33 cellular contexts compared by ENCODE assay signal in the genomic region with DNA sequence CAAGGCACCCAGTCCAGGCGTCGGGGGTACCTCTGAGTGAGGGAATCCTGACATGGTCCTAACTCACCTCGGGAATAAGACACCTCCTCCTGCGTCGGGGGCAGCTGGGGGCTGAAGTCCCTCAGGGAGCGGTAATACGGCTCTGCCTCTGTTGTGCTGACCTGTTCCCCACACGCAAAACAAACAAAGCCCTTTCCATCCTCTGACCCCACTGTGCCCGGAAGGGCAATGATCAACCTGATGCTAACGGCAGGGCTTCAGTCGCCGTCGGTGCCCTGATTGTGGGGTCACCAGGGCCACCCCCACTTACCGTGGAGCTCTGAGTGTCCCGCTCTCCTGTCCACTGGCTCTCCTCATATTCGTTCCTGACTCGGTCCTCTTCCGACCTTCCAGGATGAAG. TPM values are rescaled to one million over a fixed set of nuclear protein-coding genes. Genes with fewer than 3 reads are reported as not detected.
"Had no signal": no experiment of that assay in that cellular context is flagged by ENCODE, and none has a peak within 500 bp of the region (broad histone marks: within the 10 kb centered on the region; RNA-seq: fewer than 3 reads in every experiment).

No MANE protein-coding gene starts in this region.

- H3K4me1 ChIP-seq: stomach, suprapubic skin, testis, thyroid gland, tibial artery, tibial nerve, transverse colon, upper lobe of left lung, upper lobe of right lung, uterus, vagina had no signal

- H3K27me3 ChIP-seq: testis, thyroid gland, upper lobe of left lung, uterus, vagina had no signal

- H3K4me1 Mint-ChIP-seq: stimulated activated effector memory CD8-positive, alpha-beta T cell treated with anti-CD3 and anti-CD28 coated beads, Interleukin-12 subunit alpha, Interleukin-12 subunit beta, amount 100 ng/mL, for 72 hours; stimulated activated memory B cell treated with anti-CD40 and anti-IgM and Interleukin-4, amounts not matched to agents 10 μg/mL and 1 μg/mL and 100 μg/mL, for 72 hours; stimulated activated naive B cell treated with anti-CD40 and anti-IgM and Interleukin-4, amounts not matched to agents 10 μg/mL and 1 μg/mL and 100 μg/mL, for 72 hours; stimulated activated naive CD8-positive, alpha-beta T cell treated with anti-CD3 and anti-CD28 coated beads, Interleukin-15, amount 100 ng/mL, for 72 hours had no signal

- H3K27ac Mint-ChIP-seq: stimulated activated effector memory CD8-positive, alpha-beta T cell treated with anti-CD3 and anti-CD28 coated beads, Interleukin-12 subunit alpha, Interleukin-12 subunit beta, amount 100 ng/mL, for 72 hours; stimulated activated memory B cell treated with anti-CD40 and anti-IgM and Interleukin-4, amounts not matched to agents 10 μg/mL and 1 μg/mL and 100 μg/mL, for 72 hours; stimulated activated naive B cell treated with anti-CD40 and anti-IgM and Interleukin-4, amounts not matched to agents 10 μg/mL and 1 μg/mL and 100 μg/mL, for 72 hours; stimulated activated naive CD8-positive, alpha-beta T cell treated with anti-CD3 and anti-CD28 coated beads, Interleukin-15, amount 100 ng/mL, for 72 hours; stimulated activated naive CD8-positive, alpha-beta T cell treated with anti-CD3 and anti-CD28 coated beads, Interleukin-15, Interleukin-2, amounts not matched to agents 100 ng/mL and 50 ng/mL, for 24 hours; type B pancreatic cell had no signal

- H3K4me3 ChIP-seq: stomach, suprapubic skin, testis, thoracic aorta, thyroid gland, tibial artery, tibial nerve, transverse colon, upper lobe of left lung, upper lobe of right lung, uterus, vagina had no signal

- H3K36me3 Mint-ChIP-seq: stimulated activated effector memory CD8-positive, alpha-beta T cell treated with anti-CD3 and anti-CD28 coated beads, Interleukin-12 subunit alpha, Interleukin-12 subunit beta, amount 100 ng/mL, for 72 hours; stimulated activated memory B cell treated with anti-CD40 and anti-IgM and Interleukin-4, amounts not matched to agents 10 μg/mL and 1 μg/mL and 100 μg/mL, for 72 hours; stimulated activated naive B cell treated with anti-CD40 and anti-IgM and Interleukin-4, amounts not matched to agents 10 μg/mL and 1 μg/mL and 100 μg/mL, for 72 hours; type B pancreatic cell had no signal

- H3K36me3 ChIP-seq: stomach, suprapubic skin, thoracic aorta, thyroid gland, tibial artery, tibial nerve, transverse colon, upper lobe of left lung, upper lobe of right lung, uterus, vagina had no signal

- FAIRE-seq: urothelium cell line had no signal

- H3K9me3 ChIP-seq: stomach, suprapubic skin, testis, thoracic aorta, thyroid gland, tibial artery, tibial nerve, transverse colon, upper lobe of left lung, upper lobe of right lung, uterus, vagina had no signal

- H3K4me3 Mint-ChIP-seq: stimulated activated effector memory CD8-positive, alpha-beta T cell treated with anti-CD3 and anti-CD28 coated beads, Interleukin-12 subunit alpha, Interleukin-12 subunit beta, amount 100 ng/mL, for 72 hours; stimulated activated memory B cell treated with anti-CD40 and anti-IgM and Interleukin-4, amounts not matched to agents 10 μg/mL and 1 μg/mL and 100 μg/mL, for 72 hours; stimulated activated naive B cell treated with anti-CD40 and anti-IgM and Interleukin-4, amounts not matched to agents 10 μg/mL and 1 μg/mL and 100 μg/mL, for 72 hours; stimulated activated naive CD8-positive, alpha-beta T cell treated with anti-CD3 and anti-CD28 coated beads, Interleukin-15, amount 100 ng/mL, for 72 hours; stimulated activated naive CD8-positive, alpha-beta T cell treated with anti-CD3 and anti-CD28 coated beads, Interleukin-15, Interleukin-2, amounts not matched to agents 100 ng/mL and 50 ng/mL, for 24 hours; type B pancreatic cell had no signal

- ATAC-seq: stimulated activated effector memory CD8-positive, alpha-beta T cell treated with anti-CD3 and anti-CD28 coated beads, Interleukin-12 subunit alpha, Interleukin-12 subunit beta, amount 100 ng/mL, for 72 hours; stimulated activated memory B cell treated with anti-CD40 and anti-IgM and Interleukin-4, amounts not matched to agents 10 μg/mL and 1 μg/mL and 100 μg/mL, for 72 hours; stimulated activated naive B cell treated with anti-CD40 and anti-IgM and Interleukin-4, amounts not matched to agents 10 μg/mL and 1 μg/mL and 100 μg/mL, for 72 hours; stimulated activated naive CD8-positive, alpha-beta T cell treated with anti-CD3 and anti-CD28 coated beads, Interleukin-15, amount 100 ng/mL, for 72 hours; stimulated activated naive CD8-positive, alpha-beta T cell treated with anti-CD3 and anti-CD28 coated beads, Interleukin-15, Interleukin-2, amounts not matched to agents 100 U/mL and 50 U/mL, for 24 hours; upper lobe of right lung had no signal

- DNase-seq: stimulated activated CD4-positive, alpha-beta T cell treated with anti-CD3 and anti-CD28 coated beads, Interleukin-2, amount 100 ng/mL, for 48 hours; stimulated activated CD4-positive, alpha-beta T cell treated with anti-CD3 and anti-CD28 coated beads, Interleukin-4, amount 100 ng/mL, for 1 hour; stimulated activated CD4-positive, alpha-beta T cell treated with anti-CD3 and anti-CD28 coated beads, Interleukin-4, amount 100 ng/mL, for 24 hours; stimulated activated CD4-positive, alpha-beta T cell treated with anti-CD3 and anti-CD28 coated beads, Interleukin-4, amount 100 ng/mL, for 4 hours; stimulated activated CD8-positive, alpha-beta memory T cell treated with anti-CD3 and anti-CD28 coated beads, Interleukin-4, amount 100 ng/mL, for 48 hours; stimulated activated naive B cell treated with anti-CD40 and anti-IgM and Interleukin-4, amounts not matched to agents 10 μg/mL and 1 μg/mL and 100 μg/mL, for 72 hours; stimulated activated naive CD4-positive, alpha-beta T cell; stimulated activated naive CD4-positive, alpha-beta T cell treated with Interleukin-2 at 50 U/mL for 16 hours; stimulated activated naive CD8-positive, alpha-beta T cell treated with anti-CD3 and anti-CD28 coated beads, Interleukin-15, amount 100 ng/mL, for 72 hours; stimulated activated naive CD8-positive, alpha-beta T cell treated with anti-CD3 and anti-CD28 coated beads, Interleukin-15, Interleukin-2, amounts not matched to agents 100 U/mL and 50 U/mL, for 24 hours; stomach; substantia nigra; testis; thyroid gland; tibial artery; transverse colon; trophoblast cell; upper lobe of left lung; upper lobe of right lung; uterus had no signal

- H3K9me3 Mint-ChIP-seq: stimulated activated effector memory CD8-positive, alpha-beta T cell treated with anti-CD3 and anti-CD28 coated beads, Interleukin-12 subunit alpha, Interleukin-12 subunit beta, amount 100 ng/mL, for 72 hours; stimulated activated memory B cell treated with anti-CD40 and anti-IgM and Interleukin-4, amounts not matched to agents 10 μg/mL and 1 μg/mL and 100 μg/mL, for 72 hours; stimulated activated naive CD8-positive, alpha-beta T cell treated with anti-CD3 and anti-CD28 coated beads, Interleukin-15, amount 100 ng/mL, for 72 hours; stimulated activated naive CD8-positive, alpha-beta T cell treated with anti-CD3 and anti-CD28 coated beads, Interleukin-15, Interleukin-2, amounts not matched to agents 100 ng/mL and 50 ng/mL, for 24 hours; type B pancreatic cell had no signal

- H3K27ac ChIP-seq: stomach, suprapubic skin, testis, thoracic aorta, thyroid gland, tibial artery, tibial nerve, transverse colon, upper lobe of left lung, upper lobe of right lung, uterus, vagina had no signal

RNA-seq across cellular contexts. Expression of a gene that starts 18.3 kb away (rescaled TPM):
- total RNA-seq: stomach, subcutaneous adipose tissue, suprapubic skin, temporal lobe, thoracic aorta, thyroid gland, tibial nerve, transverse colon, upper lobe of left lung, upper lobe of right lung, ureter, urinary bladder, uterus, vagina had no signal

RNA-seq across cellular contexts. Expression of a gene that starts 21.3 kb away (rescaled TPM):
- total RNA-seq: subcutaneous adipose tissue, suprapubic skin, thoracic aorta, thyroid gland, tibial nerve, transverse colon, upper lobe of left lung, upper lobe of right lung, ureter, vagina had no signal
- polyA plus RNA-seq: urinary bladder had no signal

RNA-seq across cellular contexts. Expression of a gene that starts 25.7 kb away (rescaled TPM):
- total RNA-seq: subcutaneous adipose tissue, suprapubic skin, transverse colon, upper lobe of right lung, ureter, urinary bladder, vagina had no signal
- polyA plus RNA-seq: urinary bladder had no signal
